1 cellular context compared by ENCODE assay signal in the genomic region with DNA sequence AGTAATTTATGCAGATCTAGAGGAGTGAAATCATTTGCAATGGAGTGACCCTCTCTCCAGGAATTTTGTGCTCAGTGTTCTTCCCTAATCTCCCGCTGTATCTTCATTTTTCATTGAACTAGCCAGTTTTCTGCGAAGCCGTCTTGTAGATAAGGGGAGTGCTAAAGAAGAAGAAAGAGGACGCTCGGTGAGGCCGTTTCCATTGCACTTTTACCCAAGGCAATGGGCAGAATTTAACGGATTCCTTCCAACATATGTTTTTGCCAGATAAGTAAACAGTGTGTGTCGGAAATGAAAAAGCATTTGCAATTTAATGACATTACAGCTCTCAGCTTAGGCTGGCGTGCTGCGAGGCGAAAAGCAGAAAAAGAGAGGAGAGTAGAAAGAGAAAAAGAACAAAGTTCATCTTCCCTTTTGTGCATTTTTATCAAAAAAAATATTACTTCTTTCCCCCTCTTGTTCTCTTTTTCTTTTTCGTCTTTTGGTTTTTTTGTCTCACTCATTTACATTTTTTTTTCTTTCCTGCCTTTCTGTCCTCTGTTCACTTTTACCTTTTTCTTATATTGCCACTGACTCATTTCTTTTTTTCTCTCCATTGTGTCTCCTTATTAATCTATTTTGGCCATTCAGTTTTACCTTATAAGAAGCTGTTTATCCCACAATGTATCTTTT.
A peak's percentile ranks its signal among the peaks of the same experiment; 100 is the strongest.
TF ChIP-seq lines count a peak whose summit lies in the region.

No MANE protein-coding gene starts in this region.

TF ChIP-seq in K562, 482 proteins besides CTCF, POLR2A, EP300 and RAD21 (continued from another document and continues in another):
- TF ChIP-seq RAD51 (IDR thresholded peaks at IDR 0.05; ENCODE audit: borderline replicate concordance, low read depth) (0 out of 2 replicates have a peak, but pooled peaks have one; percentile 5), CBFB (CRISPR knock-in tag; IDR thresholded peaks at IDR 0.05) (no peak), NR3C1 (CRISPR knock-in tag; IDR thresholded peaks at IDR 0.05) (no peak), NCOR1 (IDR thresholded peaks at IDR 0.05) (peak; percentile 87), SIX5 (IDR thresholded peaks at IDR 0.05; ENCODE audit: borderline replicate concordance in 1 of 2, insufficient read depth in 1 of 2, low read depth in 1 of 2, low read length in 2 of 2) (no peak), NCOA1 (IDR thresholded peaks at IDR 0.05; ENCODE audit: low read depth) (peak; percentile 75; the same call in 1 of the 2 replicates), ZNF274 (IDR thresholded peaks at IDR 0.05; ENCODE audit: borderline replicate concordance, low read depth, low read length) (no peak), GATAD2A (IDR thresholded peaks at IDR 0.05) (peak; percentile 41; the same call in 1 of the 2 replicates), DACH1 (IDR thresholded peaks at IDR 0.05; ENCODE audit: partially characterized antibody) (peak; percentile 64), PRPF4 (IDR thresholded peaks at IDR 0.05; ENCODE audit: insufficient read depth, low read depth, low read length, poor library complexity, severe bottlenecking) (no peak), HMGN3 (IDR thresholded peaks at IDR 0.05; ENCODE audit: borderline replicate concordance, extremely low read depth, insufficient read length, low read depth, low read length) (no peak), CXXC5 (CRISPR knock-in tag; IDR thresholded peaks at IDR 0.05) (peak; percentile 80), CREB1 (IDR thresholded peaks at IDR 0.05) (no peak; the same call in 1 of the 2 replicates), CREB1 (CRISPR knock-in tag; IDR thresholded peaks at IDR 0.05) (no peak), ZSCAN29 (IDR thresholded peaks at IDR 0.05) (0 out of 2 replicates have a peak, but pooled peaks have one; percentile 27), TARDBP (IDR thresholded peaks at IDR 0.05) (no peak), NFIX (CRISPR knock-in tag; IDR thresholded peaks at IDR 0.05; ENCODE audit: low read depth) (no peak), PHB2 (IDR thresholded peaks at IDR 0.05; ENCODE audit: low read depth) (no peak), ZNF146 (CRISPR knock-in tag; IDR thresholded peaks at IDR 0.05; ENCODE audit: unreplicated experiment) (no peak), MYNN (IDR thresholded peaks at IDR 0.05) (no peak), MYNN (CRISPR knock-in tag; IDR thresholded peaks at IDR 0.05) (no peak), KDM2B (CRISPR knock-in tag; IDR thresholded peaks at IDR 0.05) (no peak), DPF2 (IDR thresholded peaks at IDR 0.05) (peak; percentile 95), GABPB2 (CRISPR knock-in tag; conservative IDR thresholded peaks at IDR 0.05) (no peak), ZNF584 (CRISPR knock-in tag; IDR thresholded peaks at IDR 0.05; ENCODE audit: low read depth) (no peak), STAT5B (CRISPR knock-in tag; IDR thresholded peaks at IDR 0.05) (no peak)
- TF ChIP-seq, protein P1, sequence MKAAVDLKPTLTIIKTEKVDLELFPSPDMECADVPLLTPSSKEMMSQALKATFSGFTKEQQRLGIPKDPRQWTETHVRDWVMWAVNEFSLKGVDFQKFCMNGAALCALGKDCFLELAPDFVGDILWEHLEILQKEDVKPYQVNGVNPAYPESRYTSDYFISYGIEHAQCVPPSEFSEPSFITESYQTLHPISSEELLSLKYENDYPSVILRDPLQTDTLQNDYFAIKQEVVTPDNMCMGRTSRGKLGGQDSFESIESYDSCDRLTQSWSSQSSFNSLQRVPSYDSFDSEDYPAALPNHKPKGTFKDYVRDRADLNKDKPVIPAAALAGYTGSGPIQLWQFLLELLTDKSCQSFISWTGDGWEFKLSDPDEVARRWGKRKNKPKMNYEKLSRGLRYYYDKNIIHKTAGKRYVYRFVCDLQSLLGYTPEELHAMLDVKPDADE (conservative IDR thresholded peaks at IDR 0.05; ENCODE audit: control insufficient read depth, low read depth, low read length): no peak
- TF ChIP-seq, protein P2, sequence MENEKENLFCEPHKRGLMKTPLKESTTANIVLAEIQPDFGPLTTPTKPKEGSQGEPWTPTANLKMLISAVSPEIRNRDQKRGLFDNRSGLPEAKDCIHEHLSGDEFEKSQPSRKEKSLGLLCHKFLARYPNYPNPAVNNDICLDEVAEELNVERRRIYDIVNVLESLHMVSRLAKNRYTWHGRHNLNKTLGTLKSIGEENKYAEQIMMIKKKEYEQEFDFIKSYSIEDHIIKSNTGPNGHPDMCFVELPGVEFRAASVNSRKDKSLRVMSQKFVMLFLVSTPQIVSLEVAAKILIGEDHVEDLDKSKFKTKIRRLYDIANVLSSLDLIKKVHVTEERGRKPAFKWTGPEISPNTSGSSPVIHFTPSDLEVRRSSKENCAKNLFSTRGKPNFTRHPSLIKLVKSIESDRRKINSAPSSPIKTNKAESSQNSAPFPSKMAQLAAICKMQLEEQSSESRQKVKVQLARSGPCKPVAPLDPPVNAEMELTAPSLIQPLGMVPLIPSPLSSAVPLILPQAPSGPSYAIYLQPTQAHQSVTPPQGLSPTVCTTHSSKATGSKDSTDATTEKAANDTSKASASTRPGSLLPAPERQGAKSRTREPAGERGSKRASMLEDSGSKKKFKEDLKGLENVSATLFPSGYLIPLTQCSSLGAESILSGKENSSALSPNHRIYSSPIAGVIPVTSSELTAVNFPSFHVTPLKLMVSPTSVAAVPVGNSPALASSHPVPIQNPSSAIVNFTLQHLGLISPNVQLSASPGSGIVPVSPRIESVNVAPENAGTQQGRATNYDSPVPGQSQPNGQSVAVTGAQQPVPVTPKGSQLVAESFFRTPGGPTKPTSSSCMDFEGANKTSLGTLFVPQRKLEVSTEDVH (IDR thresholded peaks at IDR 0.05; ENCODE audit: low read depth, partially characterized antibody): no peak
- TF ChIP-seq, protein P3, sequence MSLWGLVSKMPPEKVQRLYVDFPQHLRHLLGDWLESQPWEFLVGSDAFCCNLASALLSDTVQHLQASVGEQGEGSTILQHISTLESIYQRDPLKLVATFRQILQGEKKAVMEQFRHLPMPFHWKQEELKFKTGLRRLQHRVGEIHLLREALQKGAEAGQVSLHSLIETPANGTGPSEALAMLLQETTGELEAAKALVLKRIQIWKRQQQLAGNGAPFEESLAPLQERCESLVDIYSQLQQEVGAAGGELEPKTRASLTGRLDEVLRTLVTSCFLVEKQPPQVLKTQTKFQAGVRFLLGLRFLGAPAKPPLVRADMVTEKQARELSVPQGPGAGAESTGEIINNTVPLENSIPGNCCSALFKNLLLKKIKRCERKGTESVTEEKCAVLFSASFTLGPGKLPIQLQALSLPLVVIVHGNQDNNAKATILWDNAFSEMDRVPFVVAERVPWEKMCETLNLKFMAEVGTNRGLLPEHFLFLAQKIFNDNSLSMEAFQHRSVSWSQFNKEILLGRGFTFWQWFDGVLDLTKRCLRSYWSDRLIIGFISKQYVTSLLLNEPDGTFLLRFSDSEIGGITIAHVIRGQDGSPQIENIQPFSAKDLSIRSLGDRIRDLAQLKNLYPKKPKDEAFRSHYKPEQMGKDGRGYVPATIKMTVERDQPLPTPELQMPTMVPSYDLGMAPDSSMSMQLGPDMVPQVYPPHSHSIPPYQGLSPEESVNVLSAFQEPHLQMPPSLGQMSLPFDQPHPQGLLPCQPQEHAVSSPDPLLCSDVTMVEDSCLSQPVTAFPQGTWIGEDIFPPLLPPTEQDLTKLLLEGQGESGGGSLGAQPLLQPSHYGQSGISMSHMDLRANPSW (CRISPR knock-in tag; IDR thresholded peaks at IDR 0.05): no peak
- TF ChIP-seq, protein P4, sequence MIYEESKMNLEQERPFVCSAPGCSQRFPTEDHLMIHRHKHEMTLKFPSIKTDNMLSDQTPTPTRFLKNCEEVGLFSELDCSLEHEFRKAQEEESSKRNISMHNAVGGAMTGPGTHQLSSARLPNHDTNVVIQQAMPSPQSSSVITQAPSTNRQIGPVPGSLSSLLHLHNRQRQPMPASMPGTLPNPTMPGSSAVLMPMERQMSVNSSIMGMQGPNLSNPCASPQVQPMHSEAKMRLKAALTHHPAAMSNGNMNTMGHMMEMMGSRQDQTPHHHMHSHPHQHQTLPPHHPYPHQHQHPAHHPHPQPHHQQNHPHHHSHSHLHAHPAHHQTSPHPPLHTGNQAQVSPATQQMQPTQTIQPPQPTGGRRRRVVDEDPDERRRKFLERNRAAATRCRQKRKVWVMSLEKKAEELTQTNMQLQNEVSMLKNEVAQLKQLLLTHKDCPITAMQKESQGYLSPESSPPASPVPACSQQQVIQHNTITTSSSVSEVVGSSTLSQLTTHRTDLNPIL (CRISPR knock-in tag; IDR thresholded peaks at IDR 0.05): no peak
- TF ChIP-seq, protein P5, sequence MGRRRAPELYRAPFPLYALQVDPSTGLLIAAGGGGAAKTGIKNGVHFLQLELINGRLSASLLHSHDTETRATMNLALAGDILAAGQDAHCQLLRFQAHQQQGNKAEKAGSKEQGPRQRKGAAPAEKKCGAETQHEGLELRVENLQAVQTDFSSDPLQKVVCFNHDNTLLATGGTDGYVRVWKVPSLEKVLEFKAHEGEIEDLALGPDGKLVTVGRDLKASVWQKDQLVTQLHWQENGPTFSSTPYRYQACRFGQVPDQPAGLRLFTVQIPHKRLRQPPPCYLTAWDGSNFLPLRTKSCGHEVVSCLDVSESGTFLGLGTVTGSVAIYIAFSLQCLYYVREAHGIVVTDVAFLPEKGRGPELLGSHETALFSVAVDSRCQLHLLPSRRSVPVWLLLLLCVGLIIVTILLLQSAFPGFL (CRISPR knock-in tag; IDR thresholded peaks at IDR 0.05): no peak
- TF ChIP-seq, protein P6, sequence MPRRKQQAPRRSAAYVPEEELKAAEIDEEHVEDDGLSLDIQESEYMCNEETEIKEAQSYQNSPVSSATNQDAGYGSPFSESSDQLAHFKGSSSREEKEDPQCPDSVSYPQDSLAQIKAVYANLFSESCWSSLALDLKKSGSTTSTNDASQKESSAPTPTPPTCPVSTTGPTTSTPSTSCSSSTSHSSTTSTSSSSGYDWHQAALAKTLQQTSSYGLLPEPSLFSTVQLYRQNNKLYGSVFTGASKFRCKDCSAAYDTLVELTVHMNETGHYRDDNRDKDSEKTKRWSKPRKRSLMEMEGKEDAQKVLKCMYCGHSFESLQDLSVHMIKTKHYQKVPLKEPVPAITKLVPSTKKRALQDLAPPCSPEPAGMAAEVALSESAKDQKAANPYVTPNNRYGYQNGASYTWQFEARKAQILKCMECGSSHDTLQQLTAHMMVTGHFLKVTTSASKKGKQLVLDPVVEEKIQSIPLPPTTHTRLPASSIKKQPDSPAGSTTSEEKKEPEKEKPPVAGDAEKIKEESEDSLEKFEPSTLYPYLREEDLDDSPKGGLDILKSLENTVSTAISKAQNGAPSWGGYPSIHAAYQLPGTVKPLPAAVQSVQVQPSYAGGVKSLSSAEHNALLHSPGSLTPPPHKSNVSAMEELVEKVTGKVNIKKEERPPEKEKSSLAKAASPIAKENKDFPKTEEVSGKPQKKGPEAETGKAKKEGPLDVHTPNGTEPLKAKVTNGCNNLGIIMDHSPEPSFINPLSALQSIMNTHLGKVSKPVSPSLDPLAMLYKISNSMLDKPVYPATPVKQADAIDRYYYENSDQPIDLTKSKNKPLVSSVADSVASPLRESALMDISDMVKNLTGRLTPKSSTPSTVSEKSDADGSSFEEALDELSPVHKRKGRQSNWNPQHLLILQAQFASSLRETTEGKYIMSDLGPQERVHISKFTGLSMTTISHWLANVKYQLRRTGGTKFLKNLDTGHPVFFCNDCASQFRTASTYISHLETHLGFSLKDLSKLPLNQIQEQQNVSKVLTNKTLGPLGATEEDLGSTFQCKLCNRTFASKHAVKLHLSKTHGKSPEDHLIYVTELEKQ (CRISPR knock-in tag; IDR thresholded peaks at IDR 0.05): no peak
- TF ChIP-seq, protein P7, sequence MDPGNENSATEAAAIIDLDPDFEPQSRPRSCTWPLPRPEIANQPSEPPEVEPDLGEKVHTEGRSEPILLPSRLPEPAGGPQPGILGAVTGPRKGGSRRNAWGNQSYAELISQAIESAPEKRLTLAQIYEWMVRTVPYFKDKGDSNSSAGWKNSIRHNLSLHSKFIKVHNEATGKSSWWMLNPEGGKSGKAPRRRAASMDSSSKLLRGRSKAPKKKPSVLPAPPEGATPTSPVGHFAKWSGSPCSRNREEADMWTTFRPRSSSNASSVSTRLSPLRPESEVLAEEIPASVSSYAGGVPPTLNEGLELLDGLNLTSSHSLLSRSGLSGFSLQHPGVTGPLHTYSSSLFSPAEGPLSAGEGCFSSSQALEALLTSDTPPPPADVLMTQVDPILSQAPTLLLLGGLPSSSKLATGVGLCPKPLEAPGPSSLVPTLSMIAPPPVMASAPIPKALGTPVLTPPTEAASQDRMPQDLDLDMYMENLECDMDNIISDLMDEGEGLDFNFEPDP (CRISPR knock-in tag; IDR thresholded peaks at IDR 0.05): no peak
- TF ChIP-seq, protein P8, sequence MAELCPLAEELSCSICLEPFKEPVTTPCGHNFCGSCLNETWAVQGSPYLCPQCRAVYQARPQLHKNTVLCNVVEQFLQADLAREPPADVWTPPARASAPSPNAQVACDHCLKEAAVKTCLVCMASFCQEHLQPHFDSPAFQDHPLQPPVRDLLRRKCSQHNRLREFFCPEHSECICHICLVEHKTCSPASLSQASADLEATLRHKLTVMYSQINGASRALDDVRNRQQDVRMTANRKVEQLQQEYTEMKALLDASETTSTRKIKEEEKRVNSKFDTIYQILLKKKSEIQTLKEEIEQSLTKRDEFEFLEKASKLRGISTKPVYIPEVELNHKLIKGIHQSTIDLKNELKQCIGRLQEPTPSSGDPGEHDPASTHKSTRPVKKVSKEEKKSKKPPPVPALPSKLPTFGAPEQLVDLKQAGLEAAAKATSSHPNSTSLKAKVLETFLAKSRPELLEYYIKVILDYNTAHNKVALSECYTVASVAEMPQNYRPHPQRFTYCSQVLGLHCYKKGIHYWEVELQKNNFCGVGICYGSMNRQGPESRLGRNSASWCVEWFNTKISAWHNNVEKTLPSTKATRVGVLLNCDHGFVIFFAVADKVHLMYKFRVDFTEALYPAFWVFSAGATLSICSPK (IDR thresholded peaks at IDR 0.05; ENCODE audit: borderline replicate concordance): no peak
- TF ChIP-seq, protein P9, sequence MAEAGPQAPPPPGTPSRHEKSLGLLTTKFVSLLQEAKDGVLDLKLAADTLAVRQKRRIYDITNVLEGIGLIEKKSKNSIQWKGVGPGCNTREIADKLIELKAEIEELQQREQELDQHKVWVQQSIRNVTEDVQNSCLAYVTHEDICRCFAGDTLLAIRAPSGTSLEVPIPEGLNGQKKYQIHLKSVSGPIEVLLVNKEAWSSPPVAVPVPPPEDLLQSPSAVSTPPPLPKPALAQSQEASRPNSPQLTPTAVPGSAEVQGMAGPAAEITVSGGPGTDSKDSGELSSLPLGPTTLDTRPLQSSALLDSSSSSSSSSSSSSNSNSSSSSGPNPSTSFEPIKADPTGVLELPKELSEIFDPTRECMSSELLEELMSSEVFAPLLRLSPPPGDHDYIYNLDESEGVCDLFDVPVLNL (CRISPR knock-in tag; IDR thresholded peaks at IDR 0.05; ENCODE audit: low read depth): no peak
- TF ChIP-seq, protein P10, sequence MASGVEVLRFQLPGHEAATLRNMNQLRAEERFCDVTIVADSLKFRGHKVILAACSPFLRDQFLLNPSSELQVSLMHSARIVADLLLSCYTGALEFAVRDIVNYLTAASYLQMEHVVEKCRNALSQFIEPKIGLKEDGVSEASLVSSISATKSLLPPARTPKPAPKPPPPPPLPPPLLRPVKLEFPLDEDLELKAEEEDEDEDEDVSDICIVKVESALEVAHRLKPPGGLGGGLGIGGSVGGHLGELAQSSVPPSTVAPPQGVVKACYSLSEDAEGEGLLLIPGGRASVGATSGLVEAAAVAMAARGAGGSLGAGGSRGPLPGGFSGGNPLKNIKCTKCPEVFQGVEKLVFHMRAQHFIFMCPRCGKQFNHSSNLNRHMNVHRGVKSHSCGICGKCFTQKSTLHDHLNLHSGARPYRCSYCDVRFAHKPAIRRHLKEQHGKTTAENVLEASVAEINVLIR (CRISPR knock-in tag; IDR thresholded peaks at IDR 0.05): no peak
